8 cellular contexts compared by ENCODE assay signal in the genomic region with DNA sequence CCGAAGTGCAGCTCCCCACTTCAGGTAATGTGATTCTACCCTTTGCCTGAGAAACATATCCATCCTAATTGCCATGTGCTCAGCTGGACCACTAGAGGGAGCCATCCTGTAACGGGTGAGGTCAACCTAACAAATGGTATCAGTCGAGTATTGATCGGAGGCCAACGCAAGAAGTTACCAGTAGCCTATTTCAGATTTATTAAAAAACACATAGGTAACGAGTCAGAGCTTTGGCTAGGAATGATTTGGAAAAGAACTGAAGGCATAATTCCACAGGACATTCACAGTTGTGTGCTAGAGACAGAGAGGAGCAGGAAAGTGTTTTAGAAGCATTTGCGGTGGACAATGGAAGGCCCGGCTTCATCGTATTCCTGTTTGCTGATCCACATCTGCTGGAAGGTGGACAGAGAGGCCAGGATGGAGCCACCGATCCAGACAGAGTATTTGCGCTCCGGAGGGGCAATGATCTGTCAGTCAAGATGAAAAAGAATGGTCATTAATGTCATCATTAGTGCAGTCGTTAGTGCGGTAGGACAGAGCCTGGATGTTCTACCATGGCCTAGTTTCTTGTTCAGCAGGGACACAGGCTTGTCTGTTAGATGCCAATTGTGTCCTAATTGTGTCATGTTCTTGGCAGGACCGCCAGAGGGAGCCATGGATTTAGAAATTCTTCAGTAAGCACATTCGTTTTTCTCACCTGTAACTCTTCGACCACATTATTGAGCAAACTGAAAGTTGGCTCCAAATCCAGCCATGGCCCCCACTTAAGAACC. TPM values are rescaled to one million over a fixed set of nuclear protein-coding genes. Genes with fewer than 3 reads are reported as not detected.
DNase-seq lines count a peak whose midpoint lies in the region; ATAC-seq and TF ChIP-seq lines count a peak whose summit lies in the region.

No MANE protein-coding gene starts in this region.

- TF ChIP-seq CTCF in GM12875 (IDR thresholded peaks at IDR 0.05; ENCODE audit: borderline replicate concordance, insufficient read depth, low read depth, low read length) (peak; percentile 83), endothelial cell (IDR thresholded peaks at IDR 0.05; ENCODE audit: unreplicated experiment) (peak; percentile 79)

- no peak for ATAC-seq in GM19324 (IDR thresholded peaks at IDR 0.05; ENCODE audit: low FRiP score, unreplicated experiment)

- H3K4me1 Mint-ChIP-seq in endothelial cell (ENCODE audit: unreplicated experiment), result no peaks in the 10 kb centered on the region

- H3K9me3 Mint-ChIP-seq in endothelial cell (ENCODE audit: unreplicated experiment), result no peaks in the 10 kb centered on the region

- no peaks in the 10 kb centered on the region for H3K27me3 Mint-ChIP-seq in endothelial cell (ENCODE audit: unreplicated experiment)

- no peak overlapping the region for H3K4me3 ChIP-seq in GM12875 (ENCODE audit: low read depth, low read length)

- H3K36me3 Mint-ChIP-seq in endothelial cell (ENCODE audit: low read depth, unreplicated experiment), result peaks cover 10% of the 10 kb centered on the region

- H3K27ac Mint-ChIP-seq in endothelial cell (ENCODE audit: unreplicated experiment), result no peak overlapping the region

- H3K4me3 Mint-ChIP-seq in endothelial cell (ENCODE audit: unreplicated experiment), result no peak overlapping the region

- DNase-seq in HT-29 (ENCODE audit: low spot score), result peak; percentile 87
- DNase-seq in NOMO-1 treated with dmso at 0.1 percent for 144 hours (lab: John Stamatoyannopoulos, UW; ENCODE audit: unreplicated experiment), result peak; percentile 62
- peak; percentile 36 for DNase-seq in activated CD8-positive, alpha-beta memory T cell treated with anti-CD3 and anti-CD28 coated beads, Interleukin-2, amount 50 U/mL, for 24 hours (ENCODE audit: extremely low read depth)
- DNase-seq in endothelial cell (ENCODE audit: low spot score), result peak; percentile 61
- DNase-seq in mucosa of gallbladder (ENCODE audit: low spot score), result peak; percentile 86
- peak; percentile 32 to 47 for DNase-seq in stimulated activated CD8-positive, alpha-beta memory T cell treated with anti-CD3 and anti-CD28 coated beads, Interleukin-4, amount 100 ng/mL, for 1 hour (ENCODE audit: low read depth in 2 of 2, low spot score in 1 of 2)

RNA-seq across cellular contexts. Expression of gene ACTA2, which starts 17.5 kb away (rescaled TPM):
- 0.31 and 1.4 TPM in 2 replicates for total RNA-seq in HT-29 (2014; rRNA removed; shearing (Covaris generic))
- total RNA-seq in endothelial cell (ENCODE audit: unreplicated experiment), result 98.5 TPM
- 2,259 TPM for total RNA-seq in mucosa of gallbladder

RNA-seq across cellular contexts. Expression of gene STAMBPL1, which starts 55.0 kb away (rescaled TPM):
- 61.2 and 79.2 TPM in 2 replicates for total RNA-seq in HT-29 (2014; rRNA removed; shearing (Covaris generic))
- total RNA-seq in endothelial cell (ENCODE audit: unreplicated experiment) (3.3 TPM), mucosa of gallbladder (6.8 TPM)

RNA-seq across cellular contexts. Expression of gene FAS, which starts 55.5 kb away (rescaled TPM):
- 2.5 and 4.3 TPM in 2 replicates for total RNA-seq in HT-29 (2014; rRNA removed; shearing (Covaris generic))
- 23.0 TPM for total RNA-seq in endothelial cell (ENCODE audit: unreplicated experiment)
- 18.8 TPM for total RNA-seq in mucosa of gallbladder

Comparison
In these comparisons a context has a peak if more than half of its experiments do, and no peak if none do; other contexts are left out.
1. DNase-seq: peak in every context shown above with its lines; median percentile 87 in HT-29; 86 in mucosa of gallbladder; 62 in NOMO-1 treated with dmso at 0.1 percent for 144 hours; 61 in endothelial cell; 40 in stimulated activated CD8-positive, alpha-beta memory T cell treated with anti-CD3 and anti-CD28 coated beads, Interleukin-4, amount 100 ng/mL, for 1 hour; 36 in activated CD8-positive, alpha-beta memory T cell treated with anti-CD3 and anti-CD28 coated beads, Interleukin-2, amount 50 U/mL, for 24 hours.
2. RNA of gene ACTA2, which starts 17.5 kb away (total RNA-seq): 2,259 TPM in mucosa of gallbladder (single experiment) and 98.5 TPM in endothelial cell (single experiment); 0.31 to 1.4 TPM in HT-29; every median in the first group is over 10 times any median in the second.